Comparison of ENCODE assay signal across 11 cellular contexts in the genomic region with DNA sequence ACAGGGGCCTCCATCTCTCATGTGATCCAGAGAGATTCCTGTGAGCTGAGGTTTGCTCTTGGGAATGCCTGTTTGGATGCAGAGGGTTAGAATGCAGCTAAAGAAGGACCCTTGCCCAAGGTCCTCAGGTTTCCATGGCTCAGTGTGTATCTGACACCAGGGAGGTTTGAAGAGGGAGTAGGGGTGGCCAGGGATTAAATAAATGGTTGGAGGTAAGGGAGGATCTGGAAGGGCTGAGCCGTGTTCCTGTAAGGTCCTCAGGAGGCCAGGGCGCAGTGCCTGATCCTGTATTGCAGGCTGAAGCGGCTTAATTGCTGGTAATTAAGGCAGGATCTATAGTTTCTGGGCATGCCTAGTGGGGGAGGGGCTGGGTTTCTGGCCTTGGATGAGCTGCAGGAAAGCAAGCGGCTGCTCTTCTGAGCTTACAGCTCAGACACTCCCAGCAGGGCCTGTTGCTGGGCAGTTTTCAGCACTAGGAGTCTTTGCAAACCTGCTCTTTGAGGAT. TPM values are rescaled to one million over a fixed set of nuclear protein-coding genes. Genes with fewer than 3 reads are reported as not detected.
DNase-seq lines count a peak whose midpoint lies in the region; TF ChIP-seq lines count a peak whose summit lies in the region.
"Had no signal": no experiment of that assay in that cellular context is flagged by ENCODE, and none has a peak within 500 bp of the region (broad histone marks: within the 10 kb centered on the region; RNA-seq: fewer than 3 reads in every experiment).

No MANE protein-coding gene starts in this region.

- intact Hi-C loops in activated T-helper 1 cell treated with anti-CD3 and anti-CD28 coated beads, Interleukin-12 subunit alpha, Interleukin-12 subunit beta, Interleukin-2, Interleukin-4 antibody, amounts not matched to agents 30 ng/mL and 10 ng/mL and 1 ng/mL, durations not matched to agents 14 hours and 24 hours and 36 hours (cut with micrococcal nuclease) = no loop called here

- peaks cover 21% of the 10 kb centered on the region for H3F3A ChIP-seq in smooth muscle cell (ENCODE audit: low read depth)

- no peak overlapping the region for H2AFZ ChIP-seq in smooth muscle cell (ENCODE audit: low read depth)

- H3K9me3 ChIP-seq in smooth muscle cell (replicated peaks; ENCODE audit: low read depth) = no peaks in the 10 kb centered on the region
- H3K9me3 ChIP-seq: thyroid gland had no signal

- DNase-seq in NCI-H2107 (lab: John Stamatoyannopoulos, UW) (peak; percentile 16), NCI-H2107 treated with DMSO at 0.1 percent for 48 hours (lab: John Stamatoyannopoulos, UW; ENCODE audit: unreplicated experiment) (no peak), NCI-H774 (lab: John Stamatoyannopoulos, UW) (peak; percentile 74), fibroblast of the aortic adventitia (ENCODE audit: low read depth) (peak; percentile 39), smooth muscle cell (lab: John Stamatoyannopoulos, UW; ENCODE audit: unreplicated experiment) (no peak), SIG-M5 treated with dmso at 0.1 percent for 504 hours (lab: John Stamatoyannopoulos, UW; ENCODE audit: unreplicated experiment) (no peak)
- DNase-seq in activated T-helper 1 cell treated with anti-CD3 and anti-CD28 coated beads, Interleukin-12 subunit alpha, Interleukin-12 subunit beta, Interleukin-2, Interleukin-4 antibody, amounts not matched to agents 30 ng/mL and 10 ng/mL and 1 ng/mL, durations not matched to agents 14 hours and 24 hours and 36 hours (ENCODE audit: low spot score) = no peak
- no peak for DNase-seq in activated effector memory CD4-positive, alpha-beta T cell treated with anti-CD3 and anti-CD28 coated beads, Interleukin-2, amount 50 U/mL, for 16 hours
- DNase-seq: stimulated activated CD4-positive, alpha-beta T cell treated with anti-CD3 and anti-CD28 coated beads, Interleukin-1b, Interleukin-23, amount 100 ng/mL, for 48 hours; thyroid gland had no signal

- peak overlapping the region; percentile 36 for H3K27ac ChIP-seq in smooth muscle cell (ENCODE audit: low read depth)
- H3K27ac ChIP-seq: thyroid gland had no signal

- TF ChIP-seq CTCF in fibroblast of the aortic adventitia (IDR thresholded peaks at IDR 0.05; ENCODE audit: insufficient read depth, low read length) (no peak), smooth muscle cell (IDR thresholded peaks at IDR 0.05; ENCODE audit: borderline replicate concordance, insufficient read depth, poor library complexity, severe bottlenecking) (no peak)

- H3K4me1 ChIP-seq in smooth muscle cell (ENCODE audit: low read depth) = peaks cover 25% of the 10 kb centered on the region
- H3K4me1 ChIP-seq: thyroid gland had no signal

- H3K27me3 Mint-ChIP-seq in activated T-helper 1 cell treated with anti-CD3 and anti-CD28 coated beads, Interleukin-12 subunit alpha, Interleukin-12 subunit beta, Interleukin-2, Interleukin-4 antibody, amounts not matched to agents 30 ng/mL and 10 ng/mL and 1 ng/mL, durations not matched to agents 14 hours and 24 hours and 36 hours (ENCODE audit: insufficient read depth) = no peaks in the 10 kb centered on the region

- H3K9ac ChIP-seq in smooth muscle cell (ENCODE audit: low read depth) = no peak overlapping the region

- no peaks in the 10 kb centered on the region for H3K79me2 ChIP-seq in smooth muscle cell (ENCODE audit: low read depth)

- H3K27ac Mint-ChIP-seq in activated T-helper 1 cell treated with anti-CD3 and anti-CD28 coated beads, Interleukin-12 subunit alpha, Interleukin-12 subunit beta, Interleukin-2, Interleukin-4 antibody, amounts not matched to agents 30 ng/mL and 10 ng/mL and 1 ng/mL, durations not matched to agents 14 hours and 24 hours and 36 hours = no peak overlapping the region

- H3K36me3 ChIP-seq in smooth muscle cell (ENCODE audit: low read depth) = no peaks in the 10 kb centered on the region
- H3K36me3 ChIP-seq: thyroid gland had no signal

- no peaks in the 10 kb centered on the region for H3K36me3 Mint-ChIP-seq in activated T-helper 1 cell treated with anti-CD3 and anti-CD28 coated beads, Interleukin-12 subunit alpha, Interleukin-12 subunit beta, Interleukin-2, Interleukin-4 antibody, amounts not matched to agents 30 ng/mL and 10 ng/mL and 1 ng/mL, durations not matched to agents 14 hours and 24 hours and 36 hours (ENCODE audit: low read depth)

- no peak overlapping the region for H3K4me3 Mint-ChIP-seq in activated T-helper 1 cell treated with anti-CD3 and anti-CD28 coated beads, Interleukin-12 subunit alpha, Interleukin-12 subunit beta, Interleukin-2, Interleukin-4 antibody, amounts not matched to agents 30 ng/mL and 10 ng/mL and 1 ng/mL, durations not matched to agents 14 hours and 24 hours and 36 hours

- H3K4me2 ChIP-seq in smooth muscle cell = peak overlapping the region; percentile 65

- no peaks in the 10 kb centered on the region for H4K20me1 ChIP-seq in smooth muscle cell (ENCODE audit: low read depth)

- no peaks in the 10 kb centered on the region for H3K27me3 ChIP-seq in smooth muscle cell (ENCODE audit: low read depth)
- H3K27me3 ChIP-seq: dorsolateral prefrontal cortex, thyroid gland had no signal

- no peak overlapping the region for H3K4me3 ChIP-seq in fibroblast of the aortic adventitia (ENCODE audit: low read depth, low read length)
- H3K4me3 ChIP-seq in smooth muscle cell = no peak overlapping the region
- H3K4me3 ChIP-seq: dorsolateral prefrontal cortex, thyroid gland had no signal

- no peaks in the 10 kb centered on the region for H3K9me3 Mint-ChIP-seq in activated T-helper 1 cell treated with anti-CD3 and anti-CD28 coated beads, Interleukin-12 subunit alpha, Interleukin-12 subunit beta, Interleukin-2, Interleukin-4 antibody, amounts not matched to agents 30 ng/mL and 10 ng/mL and 1 ng/mL, durations not matched to agents 14 hours and 24 hours and 36 hours

- 17% methylated on average over 4 of the region's 4 CpGs for WGBS in smooth muscle cell (ENCODE audit: low lambda C conversion rate)

- no peaks in the 10 kb centered on the region for H3K4me1 Mint-ChIP-seq in activated T-helper 1 cell treated with anti-CD3 and anti-CD28 coated beads, Interleukin-12 subunit alpha, Interleukin-12 subunit beta, Interleukin-2, Interleukin-4 antibody, amounts not matched to agents 30 ng/mL and 10 ng/mL and 1 ng/mL, durations not matched to agents 14 hours and 24 hours and 36 hours (ENCODE audit: low read depth)

RNA-seq across cellular contexts. Expression of a gene that starts 41.5 kb away (rescaled TPM):
- 130 and 401 TPM in 2 replicates for total RNA-seq in fibroblast of the aortic adventitia (ENCODE audit: low replicate concordance)
- total RNA-seq in smooth muscle cell = 111 TPM in 2 replicates
- polyA plus RNA-seq in smooth muscle cell = 139 and 143 TPM in 2 replicates
- not detected in 2 replicates for total RNA-seq in activated T-helper 1 cell treated with anti-CD3 and anti-CD28 coated beads, Interleukin-12 subunit alpha, Interleukin-12 subunit beta, Interleukin-2, Interleukin-4 antibody, amounts not matched to agents 30 ng/mL and 10 ng/mL and 1 ng/mL, durations not matched to agents 14 hours and 24 hours and 36 hours

Comparison
In these comparisons a context has a peak if more than half of its experiments do, and no peak if none do; other contexts are left out.
1. DNase-seq: peak in NCI-H2107 (single experiment), NCI-H774 (single experiment) and fibroblast of the aortic adventitia (single experiment); none in NCI-H2107 treated with DMSO at 0.1 percent for 48 hours (single experiment), smooth muscle cell (single experiment), SIG-M5 treated with dmso at 0.1 percent for 504 hours (single experiment), activated T-helper 1 cell treated with anti-CD3 and anti-CD28 coated beads, Interleukin-12 subunit alpha, Interleukin-12 subunit beta, Interleukin-2, Interleukin-4 antibody, amounts not matched to agents 30 ng/mL and 10 ng/mL and 1 ng/mL, durations not matched to agents 14 hours and 24 hours and 36 hours (single experiment) and activated effector memory CD4-positive, alpha-beta T cell treated with anti-CD3 and anti-CD28 coated beads, Interleukin-2, amount 50 U/mL, for 16 hours (single experiment).
2. RNA of a gene that starts 41.5 kb away (total RNA-seq): 130 to 401 TPM in fibroblast of the aortic adventitia and 111 TPM in smooth muscle cell; not detected in activated T-helper 1 cell treated with anti-CD3 and anti-CD28 coated beads, Interleukin-12 subunit alpha, Interleukin-12 subunit beta, Interleukin-2, Interleukin-4 antibody, amounts not matched to agents 30 ng/mL and 10 ng/mL and 1 ng/mL, durations not matched to agents 14 hours and 24 hours and 36 hours; every median in the first group is over 100 times any median in the second.